In genomic region chr7:1520574-1521234, GRCh38 we compare ENCODE assay signal across 1 cellular context.
TF ChIP-seq lines count a peak whose summit lies in the region.

No MANE protein-coding gene starts in this region.

TF ChIP-seq in K562, 482 proteins besides CTCF, POLR2A, EP300 and RAD21 (continues in another document):
- TF ChIP-seq ZNF780A (CRISPR knock-in tag; IDR thresholded peaks at IDR 0.05), result no peak
- TF ChIP-seq CHD2 (IDR thresholded peaks at IDR 0.05; ENCODE audit: low read depth, low read length), result no peak
- TF ChIP-seq ESRRA (IDR thresholded peaks at IDR 0.05; ENCODE audit: borderline replicate concordance, low read depth), result no peak
- TF ChIP-seq ATF2 (CRISPR knock-in tag; IDR thresholded peaks at IDR 0.05), result peak; percentile 36; the same call in 1 of the 2 replicates
- TF ChIP-seq JUN (IDR thresholded peaks at IDR 0.05; ENCODE audit: borderline replicate concordance, low read depth, low read length), result peak; percentile 87; the same call in 1 of the 2 replicates
- no peak for TF ChIP-seq JUN (CRISPR knock-in tag; IDR thresholded peaks at IDR 0.05; ENCODE audit: borderline replicate concordance)
- TF ChIP-seq MLLT1 (IDR thresholded peaks at IDR 0.05), result peak in 1 of 2 experiments; percentile 67; a peak in 1 of 4 replicates
- peak; percentile 78 for TF ChIP-seq FOSL1 (tag; conservative IDR thresholded peaks at IDR 0.05)
- no peak for TF ChIP-seq TCFL5 (CRISPR knock-in tag; conservative IDR thresholded peaks at IDR 0.05)
- TF ChIP-seq, protein P1, sequence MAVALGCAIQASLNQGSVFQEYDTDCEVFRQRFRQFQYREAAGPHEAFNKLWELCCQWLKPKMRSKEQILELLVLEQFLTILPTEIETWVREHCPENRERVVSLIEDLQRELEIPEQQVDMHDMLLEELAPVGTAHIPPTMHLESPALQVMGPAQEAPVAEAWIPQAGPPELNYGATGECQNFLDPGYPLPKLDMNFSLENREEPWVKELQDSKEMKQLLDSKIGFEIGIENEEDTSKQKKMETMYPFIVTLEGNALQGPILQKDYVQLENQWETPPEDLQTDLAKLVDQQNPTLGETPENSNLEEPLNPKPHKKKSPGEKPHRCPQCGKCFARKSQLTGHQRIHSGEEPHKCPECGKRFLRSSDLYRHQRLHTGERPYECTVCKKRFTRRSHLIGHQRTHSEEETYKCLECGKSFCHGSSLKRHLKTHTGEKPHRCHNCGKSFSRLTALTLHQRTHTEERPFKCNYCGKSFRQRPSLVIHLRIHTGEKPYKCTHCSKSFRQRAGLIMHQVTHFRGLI (CRISPR knock-in tag; IDR thresholded peaks at IDR 0.05), result no peak
- TF ChIP-seq EHMT2 (IDR thresholded peaks at IDR 0.05), result no peak
- no peak for TF ChIP-seq DEAF1 (CRISPR knock-in tag; IDR thresholded peaks at IDR 0.05)
- no peak for TF ChIP-seq ZBTB1 (CRISPR knock-in tag; IDR thresholded peaks at IDR 0.05; ENCODE audit: borderline replicate concordance, low read depth)
- TF ChIP-seq MYBL2 (IDR thresholded peaks at IDR 0.05; ENCODE audit: low read depth), result no peak
- TF ChIP-seq MYBL2 (CRISPR knock-in tag; IDR thresholded peaks at IDR 0.05; ENCODE audit: borderline replicate concordance), result no peak
- peak; percentile 53; the same call in 1 of the 2 replicates for TF ChIP-seq NCOA1 (IDR thresholded peaks at IDR 0.05; ENCODE audit: low read depth)
- TF ChIP-seq RREB1 (CRISPR knock-in tag; IDR thresholded peaks at IDR 0.05), result no peak
- TF ChIP-seq HNRNPL (IDR thresholded peaks at IDR 0.05; ENCODE audit: low read depth, low read length), result no peak
- TF ChIP-seq NFYB (IDR thresholded peaks at IDR 0.05; ENCODE audit: extremely low read depth, insufficient read length), result no peak
- peak; percentile 92 for TF ChIP-seq SOX6 (IDR thresholded peaks at IDR 0.05)
- TF ChIP-seq TFE3 (CRISPR knock-in tag; IDR thresholded peaks at IDR 0.05), result no peak
- TF ChIP-seq CHD1 (IDR thresholded peaks at IDR 0.05; ENCODE audit: low read length), result no peak
- TF ChIP-seq ELF2 (CRISPR knock-in tag; IDR thresholded peaks at IDR 0.05), result no peak
- TF ChIP-seq ETS2 (tag; IDR thresholded peaks at IDR 0.05; ENCODE audit: borderline replicate concordance, poor library complexity, severe bottlenecking), result no peak
- TF ChIP-seq SRSF9 (IDR thresholded peaks at IDR 0.05; ENCODE audit: borderline replicate concordance, low read depth, low read length), result no peak
- TF ChIP-seq CREB3L1 (IDR thresholded peaks at IDR 0.05; ENCODE audit: borderline replicate concordance, low read depth), result no peak
- no peak for TF ChIP-seq NR2C2 (CRISPR knock-in tag; IDR thresholded peaks at IDR 0.05)
- TF ChIP-seq NR2C2 (tag; IDR thresholded peaks at IDR 0.05), result no peak; the same call in 1 of the 2 replicates
- peak in 1 of 2 experiments; percentile 79; a peak in 2 of 4 replicates for TF ChIP-seq ZNF318 (IDR thresholded peaks at IDR 0.05; ENCODE audit: borderline replicate concordance in 1 of 2, low read depth in 1 of 2)
- no peak for TF ChIP-seq MECOM (CRISPR knock-in tag; IDR thresholded peaks at IDR 0.05)
